In genomic region chr19:17843908-17844490, GRCh38 we compare ENCODE assay signal across 22 cellular contexts. TPM values are rescaled to one million over a fixed set of nuclear protein-coding genes. Genes with fewer than 3 reads are reported as not detected.
DNase-seq lines count a peak whose midpoint lies in the region; TF ChIP-seq lines count a peak whose summit lies in the region.
"Had no signal": no experiment of that assay in that cellular context is flagged by ENCODE, and none has a peak within 500 bp of the region (broad histone marks: within the 10 kb centered on the region; RNA-seq: fewer than 3 reads in every experiment).

No MANE protein-coding gene starts in this region.

- H3K36me3 Mint-ChIP-seq in activated CD4-positive, alpha-beta T cell treated with anti-CD3 and anti-CD28 coated beads, Interleukin-2, amount 10 ng/mL, durations not matched to agents 7 days and 5 days (ENCODE audit: low read depth) = peaks cover 55% of the 10 kb centered on the region
- H3K36me3 Mint-ChIP-seq in activated naive CD8-positive, alpha-beta T cell = peaks cover 3% of the 10 kb centered on the region
- H3K36me3 Mint-ChIP-seq in nephron (ENCODE audit: low read depth) = no peaks in the 10 kb centered on the region

- H3K4me1 Mint-ChIP-seq in activated CD4-positive, alpha-beta T cell treated with anti-CD3 and anti-CD28 coated beads, Interleukin-2, amount 10 ng/mL, durations not matched to agents 7 days and 5 days = peaks cover 55% of the 10 kb centered on the region
- peaks cover 44% of the 10 kb centered on the region for H3K4me1 Mint-ChIP-seq in activated naive CD8-positive, alpha-beta T cell (ENCODE audit: low read depth)
- H3K4me1 Mint-ChIP-seq in nephron = peaks cover 4% of the 10 kb centered on the region

- H3K27ac ChIP-seq in HEK293 (ENCODE audit: extremely low read depth, low read depth, low read length) = no peak overlapping the region
- H3K27ac ChIP-seq: esophagus squamous epithelium, SJSA1, suprapubic skin had no signal

- H3K36me3 ChIP-seq in HEK293 (ENCODE audit: control insufficient read depth in 2 of 2, insufficient read depth in 1 of 2, low read length in 2 of 2) = no peaks in the 10 kb centered on the region

- POLR2A ChIA-PET in activated CD4-positive, alpha-beta T cell treated with anti-CD3 and anti-CD28 coated beads, Interleukin-2, amount 10 ng/mL, durations not matched to agents 7 days and 5 days (lab: Charles Lee) = no interaction called here
- POLR2A ChIA-PET in HEK293 (lab: Yijun Ruan, JAX) = no interaction called here

- H3K9me3 ChIP-seq in HEK293 (ENCODE audit: control insufficient read depth, insufficient read depth, low read depth, low read length) = no peaks in the 10 kb centered on the region
- H3K9me3 ChIP-seq: esophagus squamous epithelium, SJSA1, suprapubic skin had no signal

- TF ChIP-seq CTCF in HEK293 (tag by site-specific recombination; IDR thresholded peaks at IDR 0.05) (no peak), nephron (IDR thresholded peaks at IDR 0.05; ENCODE audit: unreplicated experiment in 3 of 3) (no peak)

- no peaks in the 10 kb centered on the region for H3K27me3 Mint-ChIP-seq in activated CD4-positive, alpha-beta T cell treated with anti-CD3 and anti-CD28 coated beads, Interleukin-2, amount 10 ng/mL, durations not matched to agents 7 days and 5 days
- no peaks in the 10 kb centered on the region for H3K27me3 Mint-ChIP-seq in activated naive CD8-positive, alpha-beta T cell
- H3K27me3 Mint-ChIP-seq in nephron (ENCODE audit: low read depth) = peaks cover 39% of the 10 kb centered on the region

- peak overlapping the region; percentile 11 for H3K4me3 Mint-ChIP-seq in activated CD4-positive, alpha-beta T cell treated with anti-CD3 and anti-CD28 coated beads, Interleukin-2, amount 10 ng/mL, durations not matched to agents 7 days and 5 days
- peak overlapping the region; percentile 90 for H3K4me3 Mint-ChIP-seq in activated naive CD8-positive, alpha-beta T cell
- peak overlapping the region; percentile 4 to 76 (median 13) for H3K4me3 Mint-ChIP-seq in nephron

- H3K27ac Mint-ChIP-seq in activated CD4-positive, alpha-beta T cell treated with anti-CD3 and anti-CD28 coated beads, Interleukin-2, amount 10 ng/mL, durations not matched to agents 7 days and 5 days = peak overlapping the region; percentile 60
- peak overlapping the region; percentile 77 for H3K27ac Mint-ChIP-seq in activated naive CD8-positive, alpha-beta T cell
- H3K27ac Mint-ChIP-seq in nephron = no peak overlapping the region

- CTCF ChIA-PET in activated CD4-positive, alpha-beta T cell treated with anti-CD3 and anti-CD28 coated beads, Interleukin-2, amount 10 ng/mL, durations not matched to agents 7 days and 5 days (lab: Charles Lee) = interaction anchor here (0.8 to 1.9 kb wide), 5 partner anchors 10 to 26 kb away, joined by 3 to 8 read pairs (median 3); partner anchors contain the start of gene RPL18A
- CTCF ChIA-PET in HEK293 (lab: Yijun Ruan, JAX) = interaction anchor here (1.6 kb wide), 1 partner anchor 11 kb away, joined by 5 read pairs; no protein-coding TSS in a partner anchor

- no peak for DNase-seq in activated CD4-positive, alpha-beta T cell treated with anti-CD3 and anti-CD28 coated beads, Interleukin-2, amount 10 ng/mL, durations not matched to agents 7 days and 5 days
- DNase-seq in activated CD4-positive, alpha-beta T cell treated with anti-CD3 and anti-CD28 coated beads, Interleukin-2, amount 50 U/mL, for 1 hour = no peak
- no peak for DNase-seq in stimulated activated CD4-positive, alpha-beta T cell treated with anti-CD3 and anti-CD28 coated beads, Interleukin-4, amount 100 ng/mL, for 4 hours
- no peak for DNase-seq in NCI-H345 treated with DMSO at 0.1 percent for 48 hours (lab: John Stamatoyannopoulos, UW; ENCODE audit: unreplicated experiment)
- DNase-seq in NOMO-1 (lab: John Stamatoyannopoulos, UW; ENCODE audit: unreplicated experiment in 2 of 2) = no peak
- DNase-seq: activated CD4-positive, alpha-beta T cell treated with anti-CD3 and anti-CD28 coated beads for 4 hours; aorta; cerebellar nuclear complex; effector memory CD4-positive, alpha-beta T cell; esophagus squamous epithelium; left colon; mesendoderm; NCI-H69; stimulated activated CD4-positive, alpha-beta T cell treated with anti-CD3 and anti-CD28 coated beads, Interleukin-4, amount 100 ng/mL, for 24 hours had no signal

- no peaks in the 10 kb centered on the region for H3K9me3 Mint-ChIP-seq in activated CD4-positive, alpha-beta T cell treated with anti-CD3 and anti-CD28 coated beads, Interleukin-2, amount 10 ng/mL, durations not matched to agents 7 days and 5 days
- no peaks in the 10 kb centered on the region for H3K9me3 Mint-ChIP-seq in activated naive CD8-positive, alpha-beta T cell (ENCODE audit: low read depth)
- no peaks in the 10 kb centered on the region for H3K9me3 Mint-ChIP-seq in nephron

- H3K4me3 ChIP-seq in HEK293 (ENCODE audit: low read depth, low read length) = no peak overlapping the region
- H3K4me3 ChIP-seq: esophagus squamous epithelium, SJSA1, smooth muscle cell, suprapubic skin had no signal

- no peaks in the 10 kb centered on the region for H3K4me1 ChIP-seq in HEK293 (ENCODE audit: control insufficient read depth, insufficient read depth, low read length)

TF ChIP-seq in HEK293, 187 proteins besides CTCF, POLR2A, EP300 and RAD21:
- TF ChIP-seq ZNF341 (tag by site-specific recombination; IDR thresholded peaks at IDR 0.05; ENCODE audit: low read depth) = peak; percentile 47; the same call in 1 of the 2 replicates
- TF ChIP-seq ZNF37A (tag by site-specific recombination; IDR thresholded peaks at IDR 0.05) = no peak
- no peak for TF ChIP-seq ZNF610 (tag by site-specific recombination; IDR thresholded peaks at IDR 0.05; ENCODE audit: borderline replicate concordance)
- TF ChIP-seq ZNF121 (tag by site-specific recombination; IDR thresholded peaks at IDR 0.05) = no peak
- TF ChIP-seq ZBTB7A (tag by site-specific recombination; IDR thresholded peaks at IDR 0.05; ENCODE audit: low read depth) = no peak
- TF ChIP-seq ZNF600 (tag by site-specific recombination; IDR thresholded peaks at IDR 0.05) = peak; percentile 33; the same call in 1 of the 2 replicates
- TF ChIP-seq ZNF585B (tag by site-specific recombination; IDR thresholded peaks at IDR 0.05) = no peak
- no peak for TF ChIP-seq ZNF114 (tag by site-specific recombination; IDR thresholded peaks at IDR 0.05)
- peak; percentile 96 for TF ChIP-seq ZFP3 (tag by site-specific recombination; IDR thresholded peaks at IDR 0.05; ENCODE audit: low read depth)
- no peak for TF ChIP-seq ZNF416 (tag by site-specific recombination; IDR thresholded peaks at IDR 0.05)

RNA-seq across cellular contexts. Expression of gene JAK3, which starts 3.8 kb away (rescaled TPM):
- 100 to 1,000 TPM; 172 to 176 TPM for total RNA-seq in activated CD4-positive, alpha-beta T cell treated with anti-CD3 and anti-CD28 coated beads, Interleukin-2, amount 10 ng/mL, durations not matched to agents 7 days and 5 days
- total RNA-seq: LHCN-M2 had no signal

RNA-seq across cellular contexts. Expression of gene RPL18A, which starts 15.7 kb away (rescaled TPM):
- total RNA-seq in activated CD4-positive, alpha-beta T cell treated with anti-CD3 and anti-CD28 coated beads, Interleukin-2, amount 10 ng/mL, durations not matched to agents 7 days and 5 days = 1,000 to 10,000 TPM; 2,216 to 2,434 TPM

RNA-seq across cellular contexts. Expression of gene INSL3, which starts 22.7 kb away (rescaled TPM):
- 1 to 10 TPM; 6.8 to 7.4 TPM for total RNA-seq in activated CD4-positive, alpha-beta T cell treated with anti-CD3 and anti-CD28 coated beads, Interleukin-2, amount 10 ng/mL, durations not matched to agents 7 days and 5 days
- total RNA-seq: A673, aorta, esophagus squamous epithelium, left colon, LHCN-M2, SJSA1, suprapubic skin had no signal

RNA-seq across cellular contexts. Expression of gene SLC5A5, which starts 27.7 kb away (rescaled TPM):
- 1 to 10 TPM; 1.7 to 2.2 TPM for total RNA-seq in activated CD4-positive, alpha-beta T cell treated with anti-CD3 and anti-CD28 coated beads, Interleukin-2, amount 10 ng/mL, durations not matched to agents 7 days and 5 days
- total RNA-seq: A673, aorta, left colon, LHCN-M2, SJSA1, smooth muscle cell, suprapubic skin had no signal

RNA-seq across cellular contexts. Expression of gene B3GNT3, which starts 49.1 kb away (rescaled TPM):
- total RNA-seq in activated CD4-positive, alpha-beta T cell treated with anti-CD3 and anti-CD28 coated beads, Interleukin-2, amount 10 ng/mL, durations not matched to agents 7 days and 5 days = under 1 TPM; 0.35 to 0.81 TPM
- total RNA-seq: A673, LHCN-M2, SJSA1 had no signal

Comparison
In these comparisons a context has a peak if more than half of its experiments do, and no peak if none do; other contexts are left out.
1. H3K27ac Mint-ChIP-seq: peak in activated CD4-positive, alpha-beta T cell treated with anti-CD3 and anti-CD28 coated beads, Interleukin-2, amount 10 ng/mL, durations not matched to agents 7 days and 5 days (single experiment) and activated naive CD8-positive, alpha-beta T cell (single experiment); none in nephron (0 of 3).
2. H3K4me3 Mint-ChIP-seq: peak in every context shown above with its lines; median percentile 90 in activated naive CD8-positive, alpha-beta T cell; 13 in nephron; 11 in activated CD4-positive, alpha-beta T cell treated with anti-CD3 and anti-CD28 coated beads, Interleukin-2, amount 10 ng/mL, durations not matched to agents 7 days and 5 days.